In the genomic region with DNA sequence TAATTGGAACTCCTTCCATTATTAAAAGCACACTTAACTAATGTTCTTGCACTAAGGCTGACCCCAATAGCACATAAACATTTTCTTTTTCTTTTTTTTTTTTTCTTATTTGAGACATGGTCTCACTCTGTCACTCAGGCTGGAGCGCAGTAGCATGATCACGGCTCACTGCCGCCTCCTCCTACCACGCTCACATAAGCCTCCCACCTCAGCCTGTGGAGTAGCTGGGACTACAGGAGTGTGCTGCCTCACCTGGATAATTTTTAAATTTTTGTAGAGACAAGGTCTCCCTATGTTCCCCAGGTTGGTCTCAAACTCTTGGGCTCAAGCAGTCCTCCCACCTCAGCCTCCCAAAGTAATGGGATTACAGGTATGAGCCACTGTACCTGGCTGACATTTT, we compare ENCODE assay signal across 12 cellular contexts. TPM values are rescaled to one million over a fixed set of nuclear protein-coding genes. Genes with fewer than 3 reads are reported as not detected.
A peak's percentile ranks its signal among the peaks of the same experiment; 100 is the strongest.
DNase-seq lines count a peak whose midpoint lies in the region; ATAC-seq and TF ChIP-seq lines count a peak whose summit lies in the region.
"Had no signal": no experiment of that assay in that cellular context is flagged by ENCODE, and none has a peak within 500 bp of the region (broad histone marks: within the 10 kb centered on the region; RNA-seq: fewer than 3 reads in every experiment).

No MANE protein-coding gene starts in this region.

- CTCF ChIA-PET in WTC11 (lab: Charles Lee), result interaction anchor here (0.6 to 4.8 kb wide), 5 partner anchors 13 to 193 kb away, joined by 3 to 19 read pairs (median 3); no protein-coding TSS in a partner anchor

- TF ChIP-seq CTCF in WTC11 (IDR thresholded peaks at IDR 0.05) (no peak), upper lobe of right lung (IDR thresholded peaks at IDR 0.05) (no peak)

- peaks cover 31% of the 10 kb centered on the region for H3K4me1 ChIP-seq in upper lobe of right lung

- no peaks in the 10 kb centered on the region for H3K9me3 Mint-ChIP-seq in activated naive CD8-positive, alpha-beta T cell (ENCODE audit: low read depth)
- no peaks in the 10 kb centered on the region for H3K9me3 Mint-ChIP-seq in activated naive CD8-positive, alpha-beta T cell treated with anti-CD3 and anti-CD28 coated beads, Interleukin-2, amount 50 U/mL, for 24 hours
- H3K9me3 Mint-ChIP-seq in WTC11 (no peaks in the 10 kb centered on the region), immature natural killer cell (no peaks in the 10 kb centered on the region)

- intact Hi-C loops in upper lobe of right lung (cut with DNase I), result no loop called here

- H3K27me3 Mint-ChIP-seq in activated naive CD8-positive, alpha-beta T cell, result no peaks in the 10 kb centered on the region
- peaks cover 2% of the 10 kb centered on the region for H3K27me3 Mint-ChIP-seq in activated naive CD8-positive, alpha-beta T cell treated with anti-CD3 and anti-CD28 coated beads, Interleukin-2, amount 50 U/mL, for 24 hours
- no peaks in the 10 kb centered on the region for H3K27me3 Mint-ChIP-seq in WTC11 (ENCODE audit: low read depth)
- H3K27me3 Mint-ChIP-seq in immature natural killer cell (ENCODE audit: low read depth in 3 of 3), result peaks cover 14 to 17% (median 15%) of the 10 kb centered on the region in 3 donors

- no peaks in the 10 kb centered on the region for H3K36me3 ChIP-seq in upper lobe of right lung
- H3K36me3 ChIP-seq: left lung had no signal

- ATAC-seq in activated naive CD8-positive, alpha-beta T cell treated with anti-CD3 and anti-CD28 coated beads, Interleukin-2, amount 50 U/mL, for 24 hours, result no peak
- ATAC-seq in WTC11 (no peak), upper lobe of right lung (no peak)
- ATAC-seq: left lung had no signal

- no peak overlapping the region for H3K27ac Mint-ChIP-seq in activated naive CD8-positive, alpha-beta T cell
- no peak overlapping the region for H3K27ac Mint-ChIP-seq in activated naive CD8-positive, alpha-beta T cell treated with anti-CD3 and anti-CD28 coated beads, Interleukin-2, amount 50 U/mL, for 24 hours
- H3K27ac Mint-ChIP-seq in WTC11 (no peak overlapping the region), immature natural killer cell (peak overlapping the region in 4 of 6 donors; percentile 10 to 96 (median 85))

- no peaks in the 10 kb centered on the region for H3K27me3 ChIP-seq in upper lobe of right lung
- H3K27me3 ChIP-seq: left lung had no signal

- H3K36me3 Mint-ChIP-seq in activated naive CD8-positive, alpha-beta T cell, result peaks cover 2% of the 10 kb centered on the region
- no peaks in the 10 kb centered on the region for H3K36me3 Mint-ChIP-seq in activated naive CD8-positive, alpha-beta T cell treated with anti-CD3 and anti-CD28 coated beads, Interleukin-2, amount 50 U/mL, for 24 hours (ENCODE audit: low read depth)
- H3K36me3 Mint-ChIP-seq in WTC11 (no peaks in the 10 kb centered on the region), immature natural killer cell (peaks cover 0 to 5% (median 0%) of the 10 kb centered on the region in 3 donors)

- H3K9me3 ChIP-seq in upper lobe of right lung, result no peaks in the 10 kb centered on the region
- H3K9me3 ChIP-seq: left lung had no signal

- no peak overlapping the region for H3K4me3 ChIP-seq in upper lobe of right lung

- no peak for DNase-seq in activated naive CD8-positive, alpha-beta T cell treated with anti-CD3 and anti-CD28 coated beads, Interleukin-2, amount 50 U/mL, for 24 hours
- DNase-seq in WTC11 (ENCODE audit: low spot score) (no peak), immature natural killer cell (no peak), upper lobe of right lung (no peak), SIG-M5 treated with dmso at 0.1 percent for 504 hours (lab: John Stamatoyannopoulos, UW; ENCODE audit: unreplicated experiment) (no peak)
- no peak for DNase-seq in stimulated activated naive CD4-positive, alpha-beta T cell (lab: John Stamatoyannopoulos, UW)
- DNase-seq in stimulated activated CD8-positive, alpha-beta memory T cell treated with anti-CD3 and anti-CD28 coated beads, Interleukin-4, amount 100 ng/mL, for 48 hours, result no peak
- DNase-seq: activated CD4-positive, alpha-beta T cell treated with anti-CD3 and anti-CD28 coated beads, Interleukin-2, amount 50 U/mL, for 4 hours; activated naive CD4-positive, alpha-beta T cell; left lung; NCI-H446 treated with DMSO at 0.1 percent for 48 hours had no signal

- H3K4me3 Mint-ChIP-seq in activated naive CD8-positive, alpha-beta T cell, result peak overlapping the region; percentile 90
- no peak overlapping the region for H3K4me3 Mint-ChIP-seq in activated naive CD8-positive, alpha-beta T cell treated with anti-CD3 and anti-CD28 coated beads, Interleukin-2, amount 50 U/mL, for 24 hours
- H3K4me3 Mint-ChIP-seq in WTC11 (peak overlapping the region; percentile 76), immature natural killer cell (peak overlapping the region; percentile 75 to 87 (median 84))

- peaks cover 39% of the 10 kb centered on the region for H3K4me1 Mint-ChIP-seq in activated naive CD8-positive, alpha-beta T cell (ENCODE audit: low read depth)
- peaks cover 41% of the 10 kb centered on the region for H3K4me1 Mint-ChIP-seq in activated naive CD8-positive, alpha-beta T cell treated with anti-CD3 and anti-CD28 coated beads, Interleukin-2, amount 50 U/mL, for 24 hours
- H3K4me1 Mint-ChIP-seq in WTC11 (peaks cover 39% of the 10 kb centered on the region), immature natural killer cell (peaks cover 58 to 63% of the 10 kb centered on the region in 2 donors)

- H3K27ac ChIP-seq in upper lobe of right lung, result peak overlapping the region; percentile 58

- POLR2A ChIA-PET in WTC11 (lab: Charles Lee), result interaction anchor here (0.5 to 0.8 kb wide), 2 partner anchors 8 to 512 kb away, joined by 3 to 4 read pairs; no protein-coding TSS in a partner anchor

TF ChIP-seq in WTC11, 78 proteins besides CTCF, POLR2A, EP300 and RAD21 (continues in another document):
- TF ChIP-seq ZNF396 (CRISPR knock-in tag; IDR thresholded peaks at IDR 0.05; ENCODE audit: borderline replicate concordance), result no peak
- TF ChIP-seq, protein P1, sequence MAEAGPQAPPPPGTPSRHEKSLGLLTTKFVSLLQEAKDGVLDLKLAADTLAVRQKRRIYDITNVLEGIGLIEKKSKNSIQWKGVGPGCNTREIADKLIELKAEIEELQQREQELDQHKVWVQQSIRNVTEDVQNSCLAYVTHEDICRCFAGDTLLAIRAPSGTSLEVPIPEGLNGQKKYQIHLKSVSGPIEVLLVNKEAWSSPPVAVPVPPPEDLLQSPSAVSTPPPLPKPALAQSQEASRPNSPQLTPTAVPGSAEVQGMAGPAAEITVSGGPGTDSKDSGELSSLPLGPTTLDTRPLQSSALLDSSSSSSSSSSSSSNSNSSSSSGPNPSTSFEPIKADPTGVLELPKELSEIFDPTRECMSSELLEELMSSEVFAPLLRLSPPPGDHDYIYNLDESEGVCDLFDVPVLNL (CRISPR knock-in tag; IDR thresholded peaks at IDR 0.05; ENCODE audit: borderline replicate concordance, low read depth), result no peak
- no peak for TF ChIP-seq ATF1 (CRISPR knock-in tag; IDR thresholded peaks at IDR 0.05)
- TF ChIP-seq NR3C1 (CRISPR knock-in tag; conservative IDR thresholded peaks at IDR 0.05; ENCODE audit: low read depth), result no peak
- TF ChIP-seq, protein P2, sequence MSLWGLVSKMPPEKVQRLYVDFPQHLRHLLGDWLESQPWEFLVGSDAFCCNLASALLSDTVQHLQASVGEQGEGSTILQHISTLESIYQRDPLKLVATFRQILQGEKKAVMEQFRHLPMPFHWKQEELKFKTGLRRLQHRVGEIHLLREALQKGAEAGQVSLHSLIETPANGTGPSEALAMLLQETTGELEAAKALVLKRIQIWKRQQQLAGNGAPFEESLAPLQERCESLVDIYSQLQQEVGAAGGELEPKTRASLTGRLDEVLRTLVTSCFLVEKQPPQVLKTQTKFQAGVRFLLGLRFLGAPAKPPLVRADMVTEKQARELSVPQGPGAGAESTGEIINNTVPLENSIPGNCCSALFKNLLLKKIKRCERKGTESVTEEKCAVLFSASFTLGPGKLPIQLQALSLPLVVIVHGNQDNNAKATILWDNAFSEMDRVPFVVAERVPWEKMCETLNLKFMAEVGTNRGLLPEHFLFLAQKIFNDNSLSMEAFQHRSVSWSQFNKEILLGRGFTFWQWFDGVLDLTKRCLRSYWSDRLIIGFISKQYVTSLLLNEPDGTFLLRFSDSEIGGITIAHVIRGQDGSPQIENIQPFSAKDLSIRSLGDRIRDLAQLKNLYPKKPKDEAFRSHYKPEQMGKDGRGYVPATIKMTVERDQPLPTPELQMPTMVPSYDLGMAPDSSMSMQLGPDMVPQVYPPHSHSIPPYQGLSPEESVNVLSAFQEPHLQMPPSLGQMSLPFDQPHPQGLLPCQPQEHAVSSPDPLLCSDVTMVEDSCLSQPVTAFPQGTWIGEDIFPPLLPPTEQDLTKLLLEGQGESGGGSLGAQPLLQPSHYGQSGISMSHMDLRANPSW (CRISPR knock-in tag; conservative IDR thresholded peaks at IDR 0.05; ENCODE audit: low read depth), result no peak
- no peak for TF ChIP-seq ZNF671 (CRISPR knock-in tag; IDR thresholded peaks at IDR 0.05)
- TF ChIP-seq, protein P3, sequence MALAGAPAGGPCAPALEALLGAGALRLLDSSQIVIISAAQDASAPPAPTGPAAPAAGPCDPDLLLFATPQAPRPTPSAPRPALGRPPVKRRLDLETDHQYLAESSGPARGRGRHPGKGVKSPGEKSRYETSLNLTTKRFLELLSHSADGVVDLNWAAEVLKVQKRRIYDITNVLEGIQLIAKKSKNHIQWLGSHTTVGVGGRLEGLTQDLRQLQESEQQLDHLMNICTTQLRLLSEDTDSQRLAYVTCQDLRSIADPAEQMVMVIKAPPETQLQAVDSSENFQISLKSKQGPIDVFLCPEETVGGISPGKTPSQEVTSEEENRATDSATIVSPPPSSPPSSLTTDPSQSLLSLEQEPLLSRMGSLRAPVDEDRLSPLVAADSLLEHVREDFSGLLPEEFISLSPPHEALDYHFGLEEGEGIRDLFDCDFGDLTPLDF (CRISPR knock-in tag; IDR thresholded peaks at IDR 0.05), result no peak

RNA-seq across cellular contexts. Expression of a gene that starts 1.2 kb away (rescaled TPM):
- 40.8 to 46.0 TPM (median 44.2 TPM) in 3 replicates for total RNA-seq in WTC11 (2021)
- 10 to 100 TPM in 2 of 3 donors, 1 to 10 TPM in 1; 9.7 to 25.8 (median 16.0) TPM for polyA plus RNA-seq in immature natural killer cell
- total RNA-seq in upper lobe of right lung, result 49.8 TPM

RNA-seq across cellular contexts. Expression of a gene that starts 51.4 kb away (rescaled TPM):
- total RNA-seq in WTC11 (2021), result 350 to 375 TPM (median 362 TPM) in 3 replicates
- polyA plus RNA-seq in immature natural killer cell, result 100 to 1,000 TPM; 166 to 274 (median 228) TPM
- 127 TPM for total RNA-seq in upper lobe of right lung

Comparison
In these comparisons a context has a peak if more than half of its experiments do, and no peak if none do; other contexts are left out.
1. H3K27ac Mint-ChIP-seq: peak in immature natural killer cell (4 of 6); none in activated naive CD8-positive, alpha-beta T cell (single experiment), activated naive CD8-positive, alpha-beta T cell treated with anti-CD3 and anti-CD28 coated beads, Interleukin-2, amount 50 U/mL, for 24 hours (single experiment) and WTC11 (single experiment).